ENCODE assay signal across 12 cellular contexts in genomic region chr5:102668220-102668930, GRCh38.
DNase-seq lines count a peak whose midpoint lies in the region; TF ChIP-seq lines count a peak whose summit lies in the region.
"Had no signal": no experiment of that assay in that cellular context is flagged by ENCODE, and none has a peak within 500 bp of the region (broad histone marks: within the 10 kb centered on the region; RNA-seq: fewer than 3 reads in every experiment).

No MANE protein-coding gene starts in this region.

- TF ChIP-seq CTCF in nephron progenitor cell (IDR thresholded peaks at IDR 0.05): no peak

- H3K4me1 Mint-ChIP-seq in immature natural killer cell: no peaks in the 10 kb centered on the region
- peaks cover 22% of the 10 kb centered on the region for H3K4me1 Mint-ChIP-seq in nephron progenitor cell
- H3K4me1 Mint-ChIP-seq: activated naive CD4-positive, alpha-beta T cell treated with anti-CD3 and anti-CD28 coated beads, Interleukin-2, amount 50 U/mL, for 24 hours had no signal

- H3K36me3 Mint-ChIP-seq in immature natural killer cell (no peaks in the 10 kb centered on the region), nephron progenitor cell (ENCODE audit: low read depth) (peaks cover 20% of the 10 kb centered on the region)
- H3K36me3 Mint-ChIP-seq: activated naive CD4-positive, alpha-beta T cell treated with anti-CD3 and anti-CD28 coated beads, Interleukin-2, amount 50 U/mL, for 24 hours had no signal

- H3K27ac Mint-ChIP-seq in immature natural killer cell (no peak overlapping the region), nephron progenitor cell (no peak overlapping the region)
- H3K27ac Mint-ChIP-seq: activated naive CD4-positive, alpha-beta T cell treated with anti-CD3 and anti-CD28 coated beads, Interleukin-2, amount 50 U/mL, for 24 hours had no signal

- H3K27me3 Mint-ChIP-seq in immature natural killer cell (ENCODE audit: low read depth in 3 of 3) (peaks cover 0 to 8% (median 5%) of the 10 kb centered on the region in 3 donors), nephron progenitor cell (ENCODE audit: low read depth, poor library complexity) (no peaks in the 10 kb centered on the region)

- DNase-seq in DMS153 treated with DMSO at 0.1 percent for 48 hours (lab: John Stamatoyannopoulos, UW; ENCODE audit: unreplicated experiment): peak; percentile 24
- peak; percentile 78 for DNase-seq in NCI-H1105 (lab: John Stamatoyannopoulos, UW)
- DNase-seq in NCI-H69 (lab: John Stamatoyannopoulos, UW): peak; percentile 79
- DNase-seq in iPS-NIHi11 (ENCODE audit: low spot score): peak; percentile 17
- DNase-seq in GM19238 (ENCODE audit: insufficient read length, low spot score): no peak
- no peak for DNase-seq in HCEC 1CT
- no peak for DNase-seq in immature natural killer cell
- DNase-seq in nephron progenitor cell: no peak
- DNase-seq: activated CD4-positive, alpha-beta T cell treated with anti-CD3 and anti-CD28 coated beads for 1 hour; kidney; testis had no signal

- no peak overlapping the region for H3K4me3 Mint-ChIP-seq in immature natural killer cell
- H3K4me3 Mint-ChIP-seq in nephron progenitor cell: no peak overlapping the region
- H3K4me3 Mint-ChIP-seq: activated naive CD4-positive, alpha-beta T cell treated with anti-CD3 and anti-CD28 coated beads, Interleukin-2, amount 50 U/mL, for 24 hours had no signal

- no peaks in the 10 kb centered on the region for H3K9me3 Mint-ChIP-seq in immature natural killer cell
- H3K9me3 Mint-ChIP-seq in nephron progenitor cell: peaks cover 16% of the 10 kb centered on the region
- H3K9me3 Mint-ChIP-seq: activated naive CD4-positive, alpha-beta T cell treated with anti-CD3 and anti-CD28 coated beads, Interleukin-2, amount 50 U/mL, for 24 hours had no signal

Comparison
In these comparisons a context has a peak if more than half of its experiments do, and no peak if none do; other contexts are left out.
1. DNase-seq: peak in DMS153 treated with DMSO at 0.1 percent for 48 hours (single experiment), NCI-H1105 (single experiment), NCI-H69 (single experiment) and iPS-NIHi11 (single experiment); none in GM19238 (single experiment), HCEC 1CT (single experiment), immature natural killer cell (0 of 3) and nephron progenitor cell (single experiment).